ENCODE assay signal across 1 cellular context in the genomic region with DNA sequence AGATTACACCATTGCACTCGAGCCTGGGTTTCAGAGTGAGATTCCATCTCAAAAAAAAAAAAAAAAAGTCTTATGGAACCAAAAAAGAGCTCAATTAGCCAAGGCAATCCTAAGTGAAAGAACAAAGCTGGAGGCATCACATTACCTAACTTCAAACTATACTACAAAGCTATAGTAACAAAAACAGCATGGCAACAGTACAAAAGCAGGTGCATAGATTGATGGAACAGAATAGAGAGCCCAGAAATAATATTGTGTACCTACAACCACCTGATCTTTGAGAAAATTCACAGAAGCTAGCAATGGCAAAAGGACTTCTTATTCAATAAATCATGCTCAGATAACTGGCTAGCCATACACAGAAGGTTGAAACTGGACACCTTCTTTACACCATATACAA.
TF ChIP-seq lines count a peak whose summit lies in the region.

No MANE protein-coding gene starts in this region.

TF ChIP-seq in HepG2, 621 proteins besides CTCF, POLR2A, EP300 and RAD21:
- TF ChIP-seq MYC (CRISPR knock-in tag; IDR thresholded peaks at IDR 0.05; ENCODE audit: borderline replicate concordance) = no peak
- TF ChIP-seq, protein P1, sequence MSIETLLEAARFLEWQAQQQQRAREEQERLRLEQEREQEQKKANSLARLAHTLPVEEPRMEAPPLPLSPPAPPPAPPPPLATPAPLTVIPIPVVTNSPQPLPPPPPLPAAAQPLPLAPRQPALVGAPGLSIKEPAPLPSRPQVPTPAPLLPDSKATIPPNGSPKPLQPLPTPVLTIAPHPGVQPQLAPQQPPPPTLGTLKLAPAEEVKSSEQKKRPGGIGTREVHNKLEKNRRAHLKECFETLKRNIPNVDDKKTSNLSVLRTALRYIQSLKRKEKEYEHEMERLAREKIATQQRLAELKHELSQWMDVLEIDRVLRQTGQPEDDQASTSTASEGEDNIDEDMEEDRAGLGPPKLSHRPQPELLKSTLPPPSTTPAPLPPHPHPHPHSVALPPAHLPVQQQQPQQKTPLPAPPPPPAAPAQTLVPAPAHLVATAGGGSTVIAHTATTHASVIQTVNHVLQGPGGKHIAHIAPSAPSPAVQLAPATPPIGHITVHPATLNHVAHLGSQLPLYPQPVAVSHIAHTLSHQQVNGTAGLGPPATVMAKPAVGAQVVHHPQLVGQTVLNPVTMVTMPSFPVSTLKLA (IDR thresholded peaks at IDR 0.05) = peak; percentile 71
